In genomic region chr9:4987996-4988421, GRCh38 we compare ENCODE assay signal across 8 cellular contexts. TPM values are rescaled to one million over a fixed set of nuclear protein-coding genes. Genes with fewer than 3 reads are reported as not detected.
DNase-seq lines count a peak whose midpoint lies in the region; ATAC-seq and TF ChIP-seq lines count a peak whose summit lies in the region.

No MANE protein-coding gene starts in this region.

- peak; percentile 80 for TF ChIP-seq CTCF in RWPE2 (IDR thresholded peaks at IDR 0.05; ENCODE audit: poor library complexity, severe bottlenecking)
- TF ChIP-seq CTCF in omental fat pad (IDR thresholded peaks at IDR 0.05), result peak in 1 of 3 donors; percentile 13

- no peak overlapping the region for H3K4me3 ChIP-seq in RWPE2 (ENCODE audit: severe bottlenecking)

- no peak overlapping the region for H3K27ac ChIP-seq in RWPE2 (ENCODE audit: poor library complexity, severe bottlenecking)

- DNase-seq in Daoy (ENCODE audit: low read depth) (peak; percentile 72), LoVo (ENCODE audit: low spot score) (peak; percentile 61), RWPE2 (ENCODE audit: low spot score) (no peak), iPS DF 19.7 (ENCODE audit: low read depth, low spot score) (peak; percentile 69), omental fat pad (ENCODE audit: low spot score) (no peak)
- peak; percentile 23 for DNase-seq in activated naive CD8-positive, alpha-beta T cell treated with anti-CD3 and anti-CD28 coated beads for 36 hours
- DNase-seq in stimulated activated CD4-positive, alpha-beta T cell treated with anti-CD3 and anti-CD28 coated beads, Interleukin-15, amount 100 ng/mL, for 24 hours, result peak; percentile 62

- no peak overlapping the region for H3K4me3 Mint-ChIP-seq in activated naive CD8-positive, alpha-beta T cell treated with anti-CD3 and anti-CD28 coated beads for 36 hours

- H3K9me3 Mint-ChIP-seq in activated naive CD8-positive, alpha-beta T cell treated with anti-CD3 and anti-CD28 coated beads for 36 hours, result peaks cover 4% of the 10 kb centered on the region

- peaks cover 10% of the 10 kb centered on the region; the same call in 1 of the 2 replicates for H3K36me3 ChIP-seq in RWPE2 (ENCODE audit: low read depth)

- H3K27me3 ChIP-seq in RWPE2 (ENCODE audit: insufficient read depth, poor library complexity, severe bottlenecking), result no peaks in the 10 kb centered on the region

- peaks cover 28% of the 10 kb centered on the region for H3K36me3 Mint-ChIP-seq in activated naive CD8-positive, alpha-beta T cell treated with anti-CD3 and anti-CD28 coated beads for 36 hours

- H3K9me3 ChIP-seq in RWPE2 (ENCODE audit: severe bottlenecking), result no peaks in the 10 kb centered on the region

- H3K4me1 Mint-ChIP-seq in activated naive CD8-positive, alpha-beta T cell treated with anti-CD3 and anti-CD28 coated beads for 36 hours, result peaks cover 28% of the 10 kb centered on the region

- H3K27ac Mint-ChIP-seq in activated naive CD8-positive, alpha-beta T cell treated with anti-CD3 and anti-CD28 coated beads for 36 hours, result no peak overlapping the region

- H3K27me3 Mint-ChIP-seq in activated naive CD8-positive, alpha-beta T cell treated with anti-CD3 and anti-CD28 coated beads for 36 hours, result no peaks in the 10 kb centered on the region

- H3K4me1 ChIP-seq in RWPE2 (ENCODE audit: insufficient read depth, poor library complexity, severe bottlenecking), result peaks cover 3% of the 10 kb centered on the region

- no peak for ATAC-seq in RWPE2 (ENCODE audit: low read depth)
- ATAC-seq in omental fat pad (ENCODE audit: low FRiP score), result no peak
- ATAC-seq in HG02623 (IDR thresholded peaks at IDR 0.05; ENCODE audit: unreplicated experiment), result no peak

RNA-seq across cellular contexts. Expression of gene JAK2, which starts 2.9 kb away (rescaled TPM):
- total RNA-seq in Daoy (2014; rRNA removed; shearing (Covaris generic)), result 12.3 and 12.5 TPM in 2 replicates
- 10 to 100 TPM; 33.7 to 35.8 TPM for total RNA-seq in activated naive CD8-positive, alpha-beta T cell treated with anti-CD3 and anti-CD28 coated beads for 36 hours
- total RNA-seq in omental fat pad, result 10 to 100 TPM; 19.6 to 50.4 (median 30.1) TPM

Comparison
In these comparisons a context has a peak if more than half of its experiments do, and no peak if none do; other contexts are left out.
1. DNase-seq: peak in Daoy (single experiment), LoVo (single experiment), activated naive CD8-positive, alpha-beta T cell treated with anti-CD3 and anti-CD28 coated beads for 36 hours (single experiment), iPS DF 19.7 (single experiment) and stimulated activated CD4-positive, alpha-beta T cell treated with anti-CD3 and anti-CD28 coated beads, Interleukin-15, amount 100 ng/mL, for 24 hours (single experiment); none in RWPE2 (single experiment) and omental fat pad (single experiment).